8 cellular contexts compared by ENCODE assay signal in genomic region chr10:103659674-103660363, GRCh38.
DNase-seq lines count a peak whose midpoint lies in the region; ATAC-seq and TF ChIP-seq lines count a peak whose summit lies in the region.

No MANE protein-coding gene starts in this region.

- peak; percentile 23 for DNase-seq in NCI-H1436 (lab: John Stamatoyannopoulos, UW)
- DNase-seq in NCI-H1436 treated with DMSO at 0.1 percent for 48 hours (lab: John Stamatoyannopoulos, UW) = no peak
- peak; percentile 52 for DNase-seq in NCI-H2196 treated with DMSO at 0.1 percent for 48 hours (lab: John Stamatoyannopoulos, UW; ENCODE audit: unreplicated experiment)
- peak; percentile 65 for DNase-seq in activated T-helper 2 cell treated with anti-CD3 and anti-CD28 coated beads, Interferon-gamma antibody, Interleukin-2, Interleukin-4, amounts not matched to agents 10 μg/mL and 5 μg/mL and 100 μg/mL, durations not matched to agents 14 hours and 24 hours and 36 hours (ENCODE audit: low spot score)
- peak; percentile 88 for DNase-seq in fibroblast of peridontal ligament (ENCODE audit: extremely low read depth)

- peaks cover 14% of the 10 kb centered on the region for H3K9me3 Mint-ChIP-seq in activated T-helper 2 cell treated with anti-CD3 and anti-CD28 coated beads, Interferon-gamma antibody, Interleukin-2, Interleukin-4, amounts not matched to agents 10 μg/mL and 5 μg/mL and 100 μg/mL, durations not matched to agents 14 hours and 24 hours and 36 hours

- H3K4me1 ChIP-seq in neutrophil (ENCODE audit: control insufficient read depth in 1 of 2, insufficient read depth in 1 of 2, low read depth in 1 of 2, low read length in 1 of 2) (peaks cover 13 to 21% of the 10 kb centered on the region in 2 experiments), thymus (ENCODE audit: control insufficient read depth, insufficient read depth, low read length) (peaks cover 6% of the 10 kb centered on the region)

- peaks cover 8% of the 10 kb centered on the region for H3K4me1 Mint-ChIP-seq in activated T-helper 2 cell treated with anti-CD3 and anti-CD28 coated beads, Interferon-gamma antibody, Interleukin-2, Interleukin-4, amounts not matched to agents 10 μg/mL and 5 μg/mL and 100 μg/mL, durations not matched to agents 14 hours and 24 hours and 36 hours (ENCODE audit: low read depth)

- no peaks in the 10 kb centered on the region for H3K9me3 ChIP-seq in neutrophil
- no peaks in the 10 kb centered on the region for H3K9me3 ChIP-seq in thymus (ENCODE audit: control insufficient read depth)

- H3K36me3 ChIP-seq in neutrophil (no peaks in the 10 kb centered on the region), thymus (ENCODE audit: control insufficient read depth, insufficient read depth) (no peaks in the 10 kb centered on the region)

- H3K27ac ChIP-seq in neutrophil = peak overlapping the region; percentile 62
- peak overlapping the region; percentile 64 for H3K27ac ChIP-seq in thymus (ENCODE audit: low read depth)

- peak overlapping the region; percentile 83 for H3K4me3 Mint-ChIP-seq in activated T-helper 2 cell treated with anti-CD3 and anti-CD28 coated beads, Interferon-gamma antibody, Interleukin-2, Interleukin-4, amounts not matched to agents 10 μg/mL and 5 μg/mL and 100 μg/mL, durations not matched to agents 14 hours and 24 hours and 36 hours (ENCODE audit: low read depth)

- intact Hi-C loops in activated T-helper 2 cell treated with anti-CD3 and anti-CD28 coated beads, Interferon-gamma antibody, Interleukin-2, Interleukin-4, amounts not matched to agents 10 μg/mL and 5 μg/mL and 100 μg/mL, durations not matched to agents 14 hours and 24 hours and 36 hours (cut with micrococcal nuclease) = loop anchor here (2.0 to 10.0 kb wide), 2 partner anchors 19 to 155 kb away; no protein-coding TSS in a partner anchor

- peak overlapping the region; percentile 80 for H3K27ac Mint-ChIP-seq in activated T-helper 2 cell treated with anti-CD3 and anti-CD28 coated beads, Interferon-gamma antibody, Interleukin-2, Interleukin-4, amounts not matched to agents 10 μg/mL and 5 μg/mL and 100 μg/mL, durations not matched to agents 14 hours and 24 hours and 36 hours

- TF ChIP-seq CTCF in neutrophil (IDR thresholded peaks at IDR 0.05) = no peak

- 51% methylated on average over 11 of the region's 11 CpGs for WGBS in thymus

- ATAC-seq in HG02571 (IDR thresholded peaks at IDR 0.05; ENCODE audit: unreplicated experiment) = peak; percentile 74

- H3K36me3 Mint-ChIP-seq in activated T-helper 2 cell treated with anti-CD3 and anti-CD28 coated beads, Interferon-gamma antibody, Interleukin-2, Interleukin-4, amounts not matched to agents 10 μg/mL and 5 μg/mL and 100 μg/mL, durations not matched to agents 14 hours and 24 hours and 36 hours (ENCODE audit: low read depth) = peaks cover 26% of the 10 kb centered on the region

- H3K27me3 ChIP-seq in neutrophil = no peaks in the 10 kb centered on the region
- no peaks in the 10 kb centered on the region for H3K27me3 ChIP-seq in thymus (ENCODE audit: control insufficient read depth, insufficient read depth)

- no peaks in the 10 kb centered on the region for H3K27me3 Mint-ChIP-seq in activated T-helper 2 cell treated with anti-CD3 and anti-CD28 coated beads, Interferon-gamma antibody, Interleukin-2, Interleukin-4, amounts not matched to agents 10 μg/mL and 5 μg/mL and 100 μg/mL, durations not matched to agents 14 hours and 24 hours and 36 hours (ENCODE audit: low read depth)

- H3K4me3 ChIP-seq in neutrophil (ENCODE audit: low read depth in 1 of 2, low read length in 1 of 2) (peak overlapping the region; percentile 56 to 67), thymus (ENCODE audit: low read length) (peak overlapping the region; percentile 63)
